ENCODE assay signal across 10 cellular contexts in genomic region chr5:93092349-93093105, GRCh38.
DNase-seq lines count a peak whose midpoint lies in the region; ATAC-seq and TF ChIP-seq lines count a peak whose summit lies in the region.
"Had no signal": no experiment of that assay in that cellular context is flagged by ENCODE, and none has a peak within 500 bp of the region (broad histone marks: within the 10 kb centered on the region; RNA-seq: fewer than 3 reads in every experiment).

No MANE protein-coding gene starts in this region.

- no peaks in the 10 kb centered on the region for H3K4me1 ChIP-seq in HEK293 (ENCODE audit: control insufficient read depth, insufficient read depth, low read length)

- DNase-seq in AG10803 (ENCODE audit: low read depth) = peak; percentile 59
- peak; percentile 35 for DNase-seq in astrocyte of the cerebellum (ENCODE audit: low read depth)
- DNase-seq in left kidney (ENCODE audit: low read depth, low spot score) = peak; percentile 43
- no peak for DNase-seq in hepatic stellate cell (ENCODE audit: low spot score)
- no peak for DNase-seq in NCI-H526 (lab: John Stamatoyannopoulos, UW)
- DNase-seq: activated CD4-positive, CD25-positive, alpha-beta regulatory T cell treated with anti-CD3 and anti-CD28 coated beads, Interleukin-2, amount 50 U/mL, for 72 hours; NCI-H2227 treated with DMSO at 0.1 percent for 48 hours had no signal

- POLR2A ChIA-PET in HEK293 (lab: Yijun Ruan, JAX) = interaction anchor here (0.7 to 1.0 kb wide), 2 partner anchors 490 to 494 kb away, joined by 3 read pairs; partner anchors contain the start of gene NR2F1

- H3K4me3 ChIP-seq in AG10803 (ENCODE audit: low read length) (no peak overlapping the region), HEK293 (ENCODE audit: low read depth, low read length) (no peak overlapping the region), astrocyte of the cerebellum (ENCODE audit: low read depth, low read length) (no peak overlapping the region)

- ATAC-seq in HG03280 (IDR thresholded peaks at IDR 0.05; ENCODE audit: unreplicated experiment) = no peak
- no peak for ATAC-seq in GM21367 (IDR thresholded peaks at IDR 0.05; ENCODE audit: unreplicated experiment)

- in situ Hi-C loops in astrocyte of the cerebellum (cut with HindIII; ENCODE audit: low sequenced_read_pairs) = no loop called here

- no peaks in the 10 kb centered on the region for H3K36me3 ChIP-seq in HEK293 (ENCODE audit: control insufficient read depth in 2 of 2, insufficient read depth in 1 of 2, low read length in 2 of 2)

- H3K27ac ChIP-seq in HEK293 (ENCODE audit: extremely low read depth, low read depth, low read length) = no peak overlapping the region

- no peaks in the 10 kb centered on the region for H3K9me3 ChIP-seq in HEK293 (ENCODE audit: control insufficient read depth, insufficient read depth, low read depth, low read length)

- CTCF ChIA-PET in HEK293 (lab: Yijun Ruan, JAX) = interaction anchor here (0.5 to 0.6 kb wide), 2 partner anchors 18 to 259 kb away, joined by 3 to 4 read pairs; no protein-coding TSS in a partner anchor

- TF ChIP-seq CTCF in AG10803 (conservative IDR thresholded peaks at IDR 0.05; ENCODE audit: low read length) (peak; percentile 59), HEK293 (tag by site-specific recombination; IDR thresholded peaks at IDR 0.05) (0 out of 2 replicates have a peak, but pooled peaks have one; percentile 36), astrocyte of the cerebellum (IDR thresholded peaks at IDR 0.05; ENCODE audit: low read depth, low read length, missing control alignments) (peak; percentile 35)

TF ChIP-seq in HEK293, 187 proteins besides CTCF, POLR2A, EP300 and RAD21:
- TF ChIP-seq, protein P1, sequence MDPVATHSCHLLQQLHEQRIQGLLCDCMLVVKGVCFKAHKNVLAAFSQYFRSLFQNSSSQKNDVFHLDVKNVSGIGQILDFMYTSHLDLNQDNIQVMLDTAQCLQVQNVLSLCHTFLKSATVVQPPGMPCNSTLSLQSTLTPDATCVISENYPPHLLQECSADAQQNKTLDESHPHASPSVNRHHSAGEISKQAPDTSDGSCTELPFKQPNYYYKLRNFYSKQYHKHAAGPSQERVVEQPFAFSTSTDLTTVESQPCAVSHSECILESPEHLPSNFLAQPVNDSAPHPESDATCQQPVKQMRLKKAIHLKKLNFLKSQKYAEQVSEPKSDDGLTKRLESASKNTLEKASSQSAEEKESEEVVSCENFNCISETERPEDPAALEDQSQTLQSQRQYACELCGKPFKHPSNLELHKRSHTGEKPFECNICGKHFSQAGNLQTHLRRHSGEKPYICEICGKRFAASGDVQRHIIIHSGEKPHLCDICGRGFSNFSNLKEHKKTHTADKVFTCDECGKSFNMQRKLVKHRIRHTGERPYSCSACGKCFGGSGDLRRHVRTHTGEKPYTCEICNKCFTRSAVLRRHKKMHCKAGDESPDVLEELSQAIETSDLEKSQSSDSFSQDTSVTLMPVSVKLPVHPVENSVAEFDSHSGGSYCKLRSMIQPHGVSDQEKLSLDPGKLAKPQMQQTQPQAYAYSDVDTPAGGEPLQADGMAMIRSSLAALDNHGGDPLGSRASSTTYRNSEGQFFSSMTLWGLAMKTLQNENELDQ (tag by site-specific recombination; IDR thresholded peaks at IDR 0.05; ENCODE audit: low read depth) = no peak
- TF ChIP-seq OVOL3 (tag by site-specific recombination; IDR thresholded peaks at IDR 0.05) (no peak), ZNF768 (tag by site-specific recombination; IDR thresholded peaks at IDR 0.05) (no peak), ZNF366 (tag by site-specific recombination; conservative IDR thresholded peaks at IDR 0.05) (no peak), ZNF335 (tag by site-specific recombination; conservative IDR thresholded peaks at IDR 0.05) (no peak), PRDM2 (tag by site-specific recombination; IDR thresholded peaks at IDR 0.05; ENCODE audit: borderline replicate concordance) (no peak), ZNF658 (tag by site-specific recombination; IDR thresholded peaks at IDR 0.05) (no peak), SP7 (tag by site-specific recombination; IDR thresholded peaks at IDR 0.05) (no peak), KLF9 (tag by site-specific recombination; IDR thresholded peaks at IDR 0.05; ENCODE audit: low read depth) (no peak), ZNF416 (tag by site-specific recombination; IDR thresholded peaks at IDR 0.05) (no peak)
- TF ChIP-seq, protein P2, sequence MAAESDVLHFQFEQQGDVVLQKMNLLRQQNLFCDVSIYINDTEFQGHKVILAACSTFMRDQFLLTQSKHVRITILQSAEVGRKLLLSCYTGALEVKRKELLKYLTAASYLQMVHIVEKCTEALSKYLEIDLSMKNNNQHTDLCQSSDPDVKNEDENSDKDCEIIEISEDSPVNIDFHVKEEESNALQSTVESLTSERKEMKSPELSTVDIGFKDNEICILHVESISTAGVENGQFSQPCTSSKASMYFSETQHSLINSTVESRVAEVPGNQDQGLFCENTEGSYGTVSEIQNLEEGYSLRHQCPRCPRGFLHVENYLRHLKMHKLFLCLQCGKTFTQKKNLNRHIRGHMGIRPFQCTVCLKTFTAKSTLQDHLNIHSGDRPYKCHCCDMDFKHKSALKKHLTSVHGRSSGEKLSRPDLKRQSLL (tag by site-specific recombination; IDR thresholded peaks at IDR 0.05) = no peak
- TF ChIP-seq, protein P3, sequence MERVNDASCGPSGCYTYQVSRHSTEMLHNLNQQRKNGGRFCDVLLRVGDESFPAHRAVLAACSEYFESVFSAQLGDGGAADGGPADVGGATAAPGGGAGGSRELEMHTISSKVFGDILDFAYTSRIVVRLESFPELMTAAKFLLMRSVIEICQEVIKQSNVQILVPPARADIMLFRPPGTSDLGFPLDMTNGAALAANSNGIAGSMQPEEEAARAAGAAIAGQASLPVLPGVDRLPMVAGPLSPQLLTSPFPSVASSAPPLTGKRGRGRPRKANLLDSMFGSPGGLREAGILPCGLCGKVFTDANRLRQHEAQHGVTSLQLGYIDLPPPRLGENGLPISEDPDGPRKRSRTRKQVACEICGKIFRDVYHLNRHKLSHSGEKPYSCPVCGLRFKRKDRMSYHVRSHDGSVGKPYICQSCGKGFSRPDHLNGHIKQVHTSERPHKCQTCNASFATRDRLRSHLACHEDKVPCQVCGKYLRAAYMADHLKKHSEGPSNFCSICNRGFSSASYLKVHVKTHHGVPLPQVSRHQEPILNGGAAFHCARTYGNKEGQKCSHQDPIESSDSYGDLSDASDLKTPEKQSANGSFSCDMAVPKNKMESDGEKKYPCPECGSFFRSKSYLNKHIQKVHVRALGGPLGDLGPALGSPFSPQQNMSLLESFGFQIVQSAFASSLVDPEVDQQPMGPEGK (tag by site-specific recombination; IDR thresholded peaks at IDR 0.05) = no peak
- TF ChIP-seq, protein P4, sequence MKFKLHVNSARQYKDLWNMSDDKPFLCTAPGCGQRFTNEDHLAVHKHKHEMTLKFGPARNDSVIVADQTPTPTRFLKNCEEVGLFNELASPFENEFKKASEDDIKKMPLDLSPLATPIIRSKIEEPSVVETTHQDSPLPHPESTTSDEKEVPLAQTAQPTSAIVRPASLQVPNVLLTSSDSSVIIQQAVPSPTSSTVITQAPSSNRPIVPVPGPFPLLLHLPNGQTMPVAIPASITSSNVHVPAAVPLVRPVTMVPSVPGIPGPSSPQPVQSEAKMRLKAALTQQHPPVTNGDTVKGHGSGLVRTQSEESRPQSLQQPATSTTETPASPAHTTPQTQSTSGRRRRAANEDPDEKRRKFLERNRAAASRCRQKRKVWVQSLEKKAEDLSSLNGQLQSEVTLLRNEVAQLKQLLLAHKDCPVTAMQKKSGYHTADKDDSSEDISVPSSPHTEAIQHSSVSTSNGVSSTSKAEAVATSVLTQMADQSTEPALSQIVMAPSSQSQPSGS (tag by site-specific recombination; IDR thresholded peaks at IDR 0.05; ENCODE audit: low read depth) = no peak

Comparison
In these comparisons a context has a peak if more than half of its experiments do, and no peak if none do; other contexts are left out.
1. DNase-seq: peak in AG10803 (single experiment), astrocyte of the cerebellum (single experiment) and left kidney (single experiment); none in hepatic stellate cell (single experiment) and NCI-H526 (0 of 2).
2. Peak in every context shown above with its lines, with median percentiles within 50 percentile points of each other: CTCF ChIP-seq.